In the genomic region with DNA sequence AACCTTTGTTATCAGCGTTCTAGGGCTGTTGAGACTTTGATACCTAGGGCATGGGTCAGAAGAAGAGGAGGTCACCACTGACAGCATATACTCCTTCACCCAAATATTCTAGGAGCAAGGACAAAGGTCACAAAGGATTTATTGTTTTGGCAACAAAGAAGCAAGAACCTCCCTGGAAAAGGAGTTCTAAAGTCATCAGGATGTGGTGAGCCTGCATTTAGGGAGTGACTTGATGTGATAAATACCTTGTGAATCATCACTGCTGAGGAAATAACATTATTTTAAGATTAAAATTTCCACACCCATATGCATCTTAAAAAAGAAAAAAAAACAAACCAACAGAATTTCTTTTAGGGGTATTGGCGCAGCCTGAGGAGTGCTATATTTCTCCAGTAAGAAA, we compare ENCODE assay signal across 18 cellular contexts. TPM values are rescaled to one million over a fixed set of nuclear protein-coding genes. Genes with fewer than 3 reads are reported as not detected.
DNase-seq lines count a peak whose midpoint lies in the region; ATAC-seq and TF ChIP-seq lines count a peak whose summit lies in the region.
"Had no signal": no experiment of that assay in that cellular context is flagged by ENCODE, and none has a peak within 500 bp of the region (broad histone marks: within the 10 kb centered on the region; RNA-seq: fewer than 3 reads in every experiment).

No MANE protein-coding gene starts in this region.

- DNase-seq in GM04503 (ENCODE audit: low read depth) (peak; percentile 25), RWPE2 (ENCODE audit: low spot score) (no peak), fibroblast of the aortic adventitia (ENCODE audit: low read depth) (peak; percentile 60), skeletal muscle cell (ENCODE audit: low read depth) (peak; percentile 22), GM19238 (ENCODE audit: insufficient read length, low spot score) (no peak), cortex of kidney (lab: John Stamatoyannopoulos, UW) (no peak)
- DNase-seq: activated CD4-positive, alpha-beta T cell treated with anti-CD3 and anti-CD28 coated beads, Interleukin-2, amount 50 U/mL, for 4 hours; activated T-cell treated with anti-CD3 and anti-CD28 coated beads, Interleukin-2, amount 50 U/mL, for 1 hour; brain microvascular endothelial cell; GDM1; left colon; NCI-H1417 treated with DMSO at 0.1 percent for 48 hours; stimulated activated CD4-positive, alpha-beta T cell treated with anti-CD3 and anti-CD28 coated beads, Interleukin-2, amount 100 ng/mL, for 24 hours had no signal

- peak; percentile 55; the same call in 1 of the 3 replicates for ATAC-seq in RWPE2 (ENCODE audit: low read depth)
- no peak for ATAC-seq in GM19324 (IDR thresholded peaks at IDR 0.05; ENCODE audit: low FRiP score, unreplicated experiment)
- ATAC-seq in HG03460 (IDR thresholded peaks at IDR 0.05; ENCODE audit: unreplicated experiment), result no peak
- ATAC-seq: left colon, sciatic nerve had no signal

- peaks cover 11% of the 10 kb centered on the region for H3K36me3 ChIP-seq in RWPE2 (ENCODE audit: low read depth)
- H3K36me3 ChIP-seq: brain microvascular endothelial cell had no signal

- no peaks in the 10 kb centered on the region for H3K27me3 ChIP-seq in RWPE2 (ENCODE audit: insufficient read depth, poor library complexity, severe bottlenecking)
- H3K27me3 ChIP-seq: brain microvascular endothelial cell had no signal

- TF ChIP-seq CTCF in RWPE2 (IDR thresholded peaks at IDR 0.05; ENCODE audit: poor library complexity, severe bottlenecking) (no peak), fibroblast of the aortic adventitia (IDR thresholded peaks at IDR 0.05; ENCODE audit: insufficient read depth, low read length) (no peak)

- peaks cover 5% of the 10 kb centered on the region for H3K4me1 ChIP-seq in RWPE2 (ENCODE audit: insufficient read depth, poor library complexity, severe bottlenecking)

- H3K9me3 ChIP-seq in RWPE2 (ENCODE audit: severe bottlenecking), result no peaks in the 10 kb centered on the region

- H3K4me3 ChIP-seq in RWPE2 (ENCODE audit: severe bottlenecking), result no peak overlapping the region
- no peak overlapping the region for H3K4me3 ChIP-seq in fibroblast of the aortic adventitia (ENCODE audit: low read depth, low read length)
- H3K4me3 ChIP-seq in skeletal muscle cell (ENCODE audit: low read depth, low read length), result no peak overlapping the region

- H3K27ac ChIP-seq in RWPE2 (ENCODE audit: poor library complexity, severe bottlenecking), result no peak overlapping the region
- H3K27ac ChIP-seq: brain microvascular endothelial cell, KMS-11 had no signal

RNA-seq across cellular contexts. Expression of a gene that starts 13.9 kb away (rescaled TPM):
- not detected in 2 replicates for total RNA-seq in fibroblast of the aortic adventitia (ENCODE audit: low replicate concordance)
- total RNA-seq: left colon, sciatic nerve, subcutaneous adipose tissue had no signal

RNA-seq across cellular contexts. Expression of a gene that starts 28.0 kb away (rescaled TPM):
- 4.5 and 18.3 TPM in 2 replicates for total RNA-seq in fibroblast of the aortic adventitia (ENCODE audit: low replicate concordance)
- total RNA-seq: left colon, sciatic nerve, subcutaneous adipose tissue had no signal

RNA-seq across cellular contexts. Expression of a gene that starts 45.2 kb away (rescaled TPM):
- total RNA-seq in fibroblast of the aortic adventitia (ENCODE audit: low replicate concordance), result not detected in 2 replicates
- total RNA-seq: left colon, sciatic nerve, subcutaneous adipose tissue had no signal

Comparison
In these comparisons a context has a peak if more than half of its experiments do, and no peak if none do; other contexts are left out.
1. DNase-seq: peak in GM04503 (single experiment), fibroblast of the aortic adventitia (single experiment) and skeletal muscle cell (single experiment); none in RWPE2 (single experiment), GM19238 (single experiment) and cortex of kidney (single experiment).